In the genomic region with DNA sequence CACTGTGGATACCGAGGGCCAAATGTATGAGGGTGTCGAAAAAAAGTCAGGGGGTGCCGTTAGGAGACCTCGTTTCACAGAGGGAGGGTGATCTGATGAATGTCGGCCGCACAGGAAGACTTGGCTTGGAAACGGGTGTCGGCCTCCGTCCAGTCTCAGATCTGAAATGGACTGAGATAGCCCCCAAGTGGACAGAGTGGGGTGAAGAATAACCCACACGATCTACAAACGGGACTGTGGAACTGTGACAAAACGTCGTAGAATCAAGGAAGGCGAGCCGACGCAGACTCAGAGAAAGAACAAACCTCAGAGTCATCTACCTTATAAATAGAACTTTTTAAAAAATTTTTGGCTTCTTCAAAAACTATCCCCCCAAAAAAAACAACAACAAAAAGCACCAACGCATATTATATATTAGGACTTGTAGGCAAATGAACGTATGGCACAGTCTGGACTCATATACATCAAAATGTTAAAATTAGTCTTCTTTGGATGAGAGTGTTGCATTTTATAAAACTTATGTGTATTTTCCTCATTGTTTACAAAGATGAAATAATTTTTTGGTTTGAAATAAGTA, we compare ENCODE assay signal across 8 cellular contexts.
DNase-seq lines count a peak whose midpoint lies in the region; ATAC-seq and TF ChIP-seq lines count a peak whose summit lies in the region.

No MANE protein-coding gene starts in this region.

- peak overlapping the region; percentile 97 for H3K27ac ChIP-seq in thymus (ENCODE audit: low read depth)

- H3K9me3 ChIP-seq in MG63 (no peaks in the 10 kb centered on the region), thymus (ENCODE audit: control insufficient read depth) (no peaks in the 10 kb centered on the region)

- in situ Hi-C loops in SK-MEL-5 (cut with HindIII; ENCODE audit: low pct_unique_long_range_greater_than_20kb, low sequenced_read_pairs), result no loop called here

- H3K9me3 Mint-ChIP-seq in activated naive CD4-positive, alpha-beta T cell treated with anti-CD3 and anti-CD28 coated beads, Interleukin-2, amount 50 U/mL, for 24 hours, result no peaks in the 10 kb centered on the region

- peaks cover 11% of the 10 kb centered on the region for H3K4me1 ChIP-seq in thymus (ENCODE audit: control insufficient read depth, insufficient read depth, low read length)

- DNase-seq in ELR (ENCODE audit: low read depth) (peak; percentile 91), H7 (peak; percentile 32), MG63 (peak; percentile 70), SK-MEL-5 (ENCODE audit: low read depth, low spot score) (peak; percentile 94), glomerular endothelial cell (ENCODE audit: extremely low read depth, low read depth, low spot score) (peak; percentile 93), omental fat pad (ENCODE audit: low spot score) (peak; percentile 68)

- no peaks in the 10 kb centered on the region for H3K27me3 Mint-ChIP-seq in activated naive CD4-positive, alpha-beta T cell treated with anti-CD3 and anti-CD28 coated beads, Interleukin-2, amount 50 U/mL, for 24 hours

- H3K4me3 ChIP-seq in H7 (ENCODE audit: insufficient read depth, low read depth, low read length) (peak overlapping the region; percentile 76), MG63 (peak overlapping the region; percentile 73), thymus (ENCODE audit: low read length) (peak overlapping the region; percentile 80)

- ATAC-seq in omental fat pad (ENCODE audit: low FRiP score), result peak; percentile 88

- peak overlapping the region; percentile 99 for H3K27ac Mint-ChIP-seq in activated naive CD4-positive, alpha-beta T cell treated with anti-CD3 and anti-CD28 coated beads, Interleukin-2, amount 50 U/mL, for 24 hours

- peak in 1 of 3 donors; percentile 32 for TF ChIP-seq CTCF in omental fat pad (IDR thresholded peaks at IDR 0.05)

- H3K36me3 ChIP-seq in H7 (replicated peaks; ENCODE audit: control insufficient read depth, insufficient read depth, low read length) (no peaks in the 10 kb centered on the region), MG63 (no peaks in the 10 kb centered on the region), thymus (ENCODE audit: control insufficient read depth, insufficient read depth) (no peaks in the 10 kb centered on the region)

- peaks cover 45% of the 10 kb centered on the region for H3K4me1 Mint-ChIP-seq in activated naive CD4-positive, alpha-beta T cell treated with anti-CD3 and anti-CD28 coated beads, Interleukin-2, amount 50 U/mL, for 24 hours

- 5% methylated on average over 18 of the region's 18 CpGs for WGBS in thymus

- peak overlapping the region; percentile 98 for H3K4me3 Mint-ChIP-seq in activated naive CD4-positive, alpha-beta T cell treated with anti-CD3 and anti-CD28 coated beads, Interleukin-2, amount 50 U/mL, for 24 hours

- H3K27me3 ChIP-seq in H7 (ENCODE audit: control insufficient read depth, insufficient read depth, low read length), result no peaks in the 10 kb centered on the region
- no peaks in the 10 kb centered on the region for H3K27me3 ChIP-seq in MG63
- no peaks in the 10 kb centered on the region for H3K27me3 ChIP-seq in thymus (ENCODE audit: control insufficient read depth, insufficient read depth)

- H3K36me3 Mint-ChIP-seq in activated naive CD4-positive, alpha-beta T cell treated with anti-CD3 and anti-CD28 coated beads, Interleukin-2, amount 50 U/mL, for 24 hours, result no peaks in the 10 kb centered on the region

Comparison
In these comparisons a context has a peak if more than half of its experiments do, and no peak if none do; other contexts are left out.
1. Peak in every context shown above with its lines: DNase-seq, ATAC-seq, H3K4me3 ChIP-seq and H3K27ac ChIP-seq.
2. DNase-seq: peak in every context shown above with its lines; median percentile 94 in SK-MEL-5; 93 in glomerular endothelial cell; 91 in ELR; 70 in MG63; 68 in omental fat pad; 32 in H7.